In the genomic region with DNA sequence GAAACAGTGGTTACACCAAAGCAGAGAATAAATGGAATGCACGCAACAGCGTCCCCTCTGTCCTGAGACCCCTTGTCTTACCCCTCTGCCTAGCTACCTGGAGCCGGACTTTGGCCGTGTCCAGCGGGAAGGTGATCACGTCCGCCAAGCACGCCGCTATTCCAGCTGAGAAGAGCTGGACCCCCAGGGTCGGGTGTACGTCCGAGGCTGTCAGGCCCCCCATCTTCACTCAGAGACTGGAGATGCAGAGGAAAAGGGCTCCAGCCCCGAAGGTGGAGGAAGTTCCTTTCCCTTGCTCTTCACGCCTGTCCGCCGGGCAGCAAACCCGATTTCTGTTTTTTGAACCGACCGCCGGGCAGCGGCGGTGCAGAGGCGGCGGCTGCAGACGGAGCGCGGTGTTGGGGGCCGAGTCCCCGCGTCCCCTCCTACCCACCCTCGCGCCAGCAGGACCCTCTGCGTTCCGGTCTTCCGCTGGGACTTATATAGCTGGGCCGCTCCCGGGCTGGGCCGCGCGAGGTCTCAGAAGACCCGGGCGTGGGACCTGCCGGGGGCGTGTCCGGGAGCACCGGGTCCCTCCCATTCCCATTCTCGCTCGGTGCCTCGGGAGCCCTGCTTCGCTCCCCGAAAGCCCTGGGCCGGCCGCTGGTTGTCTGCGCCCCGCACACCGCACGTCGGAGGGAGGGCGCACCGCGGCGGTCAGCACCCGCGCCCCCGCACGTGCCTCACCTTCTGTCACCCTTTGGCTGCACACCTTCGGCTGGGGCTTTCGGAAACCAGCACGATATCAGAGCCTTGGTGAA, we compare ENCODE assay signal across 8 cellular contexts. TPM values are rescaled to one million over a fixed set of nuclear protein-coding genes. Genes with fewer than 3 reads are reported as not detected.
A peak's percentile ranks its signal among the peaks of the same experiment; 100 is the strongest.
DNase-seq lines count a peak whose midpoint lies in the region; ATAC-seq and TF ChIP-seq lines count a peak whose summit lies in the region.

A gene with protein sequence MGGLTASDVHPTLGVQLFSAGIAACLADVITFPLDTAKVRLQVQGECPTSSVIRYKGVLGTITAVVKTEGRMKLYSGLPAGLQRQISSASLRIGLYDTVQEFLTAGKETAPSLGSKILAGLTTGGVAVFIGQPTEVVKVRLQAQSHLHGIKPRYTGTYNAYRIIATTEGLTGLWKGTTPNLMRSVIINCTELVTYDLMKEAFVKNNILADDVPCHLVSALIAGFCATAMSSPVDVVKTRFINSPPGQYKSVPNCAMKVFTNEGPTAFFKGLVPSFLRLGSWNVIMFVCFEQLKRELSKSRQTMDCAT (minus strand): TSS at position 455 of the 800 bp plus-strand sequence. CDS start 232 bp downstream, at position 223.

- no peak for TF ChIP-seq EP300 in esophagus muscularis mucosa (IDR thresholded peaks at IDR 0.05)

- peaks cover 56% of the 10 kb centered on the region for H3K27me3 ChIP-seq in CD4-positive, CD25-positive, alpha-beta regulatory T cell (ENCODE audit: control insufficient read depth, insufficient read depth, low read length)
- peaks cover 0 to 57% (median 25%) of the 10 kb centered on the region in 4 donors for H3K27me3 ChIP-seq in esophagus muscularis mucosa

- TF ChIP-seq CTCF in esophagus muscularis mucosa (IDR thresholded peaks at IDR 0.05) (no peak), natural killer cell (IDR thresholded peaks at IDR 0.05) (no peak)

- WGBS in esophagus muscularis mucosa = 2% methylated on average over 51 of the region's 69 CpGs

- H3K27ac ChIP-seq in CD4-positive, CD25-positive, alpha-beta regulatory T cell (ENCODE audit: insufficient read depth, low read length, poor library complexity, severe bottlenecking) = no peak within 1 kb of the TSS
- no peak within 1 kb of the TSS for H3K27ac ChIP-seq in esophagus muscularis mucosa (replicated peaks in 1 of 4)

- no peak within 1 kb of the TSS for H3K4me3 ChIP-seq in CD4-positive, CD25-positive, alpha-beta regulatory T cell (ENCODE audit: low read depth, low read length)
- peak within 1 kb of the TSS; percentile 54 to 66 (median 58) for H3K4me3 ChIP-seq in esophagus muscularis mucosa

- no peak for TF ChIP-seq POLR2A in esophagus muscularis mucosa (IDR thresholded peaks at IDR 0.05; ENCODE audit: low read depth)

- H3K4me1 Mint-ChIP-seq in CD4-positive, CD25-positive, alpha-beta regulatory T cell = peaks cover 2 to 20% (median 8%) of the 10 kb centered on the region in 4 donors
- peaks cover 5 to 16% of the 10 kb centered on the region in 2 donors for H3K4me1 Mint-ChIP-seq in natural killer cell

- H3K36me3 ChIP-seq in CD4-positive, CD25-positive, alpha-beta regulatory T cell (ENCODE audit: control insufficient read depth, insufficient read depth, low read length) = no peaks in the 10 kb centered on the region
- H3K36me3 ChIP-seq in esophagus muscularis mucosa = no peaks in the 10 kb centered on the region

- peaks cover 13% of the 10 kb centered on the region for H3K4me1 ChIP-seq in CD4-positive, CD25-positive, alpha-beta regulatory T cell (ENCODE audit: control insufficient read depth, insufficient read depth, low read length, poor library complexity, severe bottlenecking)
- H3K4me1 ChIP-seq in esophagus muscularis mucosa = peaks cover 14 to 20% (median 17%) of the 10 kb centered on the region in 4 donors

- intact Hi-C loops in esophagus muscularis mucosa (cut with DNase I) (no loop called here), natural killer cell (cut with micrococcal nuclease) (no loop called here)

- H3K27me3 Mint-ChIP-seq in CD4-positive, CD25-positive, alpha-beta regulatory T cell = peaks cover 41% of the 10 kb centered on the region
- H3K27me3 Mint-ChIP-seq in natural killer cell (ENCODE audit: low read depth in 2 of 2) = peaks cover 37 to 41% of the 10 kb centered on the region in 2 donors

- H3K4me3 Mint-ChIP-seq in CD4-positive, CD25-positive, alpha-beta regulatory T cell = peak within 1 kb of the TSS in 3 of 4 donors; percentile 70 to 81 (median 75)
- H3K4me3 Mint-ChIP-seq in natural killer cell = peak within 1 kb of the TSS; percentile 78

- peaks cover 0 to 8% (median 2%) of the 10 kb centered on the region in 7 donors for H3K9me3 Mint-ChIP-seq in CD4-positive, CD25-positive, alpha-beta regulatory T cell
- H3K9me3 Mint-ChIP-seq in natural killer cell = no peaks in the 10 kb centered on the region

- no peak for DNase-seq in CD4-positive, CD25-positive, alpha-beta regulatory T cell
- DNase-seq in M059J (ENCODE audit: low read depth) = peak; percentile 5
- DNase-seq in esophagus muscularis mucosa (ENCODE audit: extremely low spot score) = no peak
- no peak for DNase-seq in natural killer cell
- no peak for DNase-seq in cerebellum (ENCODE audit: low spot score)
- DNase-seq in RKO (ENCODE audit: low spot score) = no peak
- no peak for DNase-seq in amygdala (lab: John Stamatoyannopoulos, UW)
- DNase-seq in cerebellar cortex (ENCODE audit: low spot score) = no peak

- H3K9me3 ChIP-seq in CD4-positive, CD25-positive, alpha-beta regulatory T cell (ENCODE audit: control insufficient read depth in 2 of 2, low read length in 2 of 2) = peaks cover 0 to 4% of the 10 kb centered on the region in 2 experiments
- peaks cover 0 to 14% (median 7%) of the 10 kb centered on the region in 4 donors for H3K9me3 ChIP-seq in esophagus muscularis mucosa

- no peak within 1 kb of the TSS for H3K27ac Mint-ChIP-seq in CD4-positive, CD25-positive, alpha-beta regulatory T cell
- H3K27ac Mint-ChIP-seq in natural killer cell = no peak within 1 kb of the TSS

- no peak for ATAC-seq in CD4-positive, CD25-positive, alpha-beta regulatory T cell (ENCODE audit: low read depth in 2 of 2)
- peak in 1 of 3 donors; percentile 40 for ATAC-seq in natural killer cell

- no peaks in the 10 kb centered on the region for H3K36me3 Mint-ChIP-seq in CD4-positive, CD25-positive, alpha-beta regulatory T cell
- H3K36me3 Mint-ChIP-seq in natural killer cell = no peaks in the 10 kb centered on the region

RNA-seq across cellular contexts. Expression of the gene that starts here (rescaled TPM):
- total RNA-seq in CD4-positive, CD25-positive, alpha-beta regulatory T cell = not detected
- not detected for polyA plus RNA-seq in CD4-positive, CD25-positive, alpha-beta regulatory T cell
- total RNA-seq in M059J (2014; rRNA removed; shearing (Covaris generic)) = not detected in 2 replicates
- total RNA-seq in esophagus muscularis mucosa (not detected), natural killer cell (not detected), cerebellum (not detected)

Comparison
In these comparisons a context has a peak if more than half of its experiments do, and no peak if none do; other contexts are left out.
1. Peak in DNase-seq in M059J; RNA of the gene not detected or under 1 TPM.